20 cellular contexts compared by ENCODE assay signal in genomic region chr4:139645458-139645857, GRCh38. TPM values are rescaled to one million over a fixed set of nuclear protein-coding genes. Genes with fewer than 3 reads are reported as not detected.
A peak's percentile ranks its signal among the peaks of the same experiment; 100 is the strongest.
DNase-seq lines count a peak whose midpoint lies in the region; ATAC-seq and TF ChIP-seq lines count a peak whose summit lies in the region.
"Had no signal": no experiment of that assay in that cellular context is flagged by ENCODE, and none has a peak within 500 bp of the region (broad histone marks: within the 10 kb centered on the region; RNA-seq: fewer than 3 reads in every experiment).

No MANE protein-coding gene starts in this region.

- no peaks in the 10 kb centered on the region for H3K27me3 Mint-ChIP-seq in MCF 10A (ENCODE audit: insufficient read depth, unreplicated experiment)

- H3K4me1 ChIP-seq in breast epithelium (no peaks in the 10 kb centered on the region), esophagus (ENCODE audit: control insufficient read depth in 2 of 2, insufficient read depth in 2 of 2, low read length in 1 of 2) (peaks cover 0 to 7% of the 10 kb centered on the region in 2 donors), left lung (no peaks in the 10 kb centered on the region), right atrium auricular region (no peaks in the 10 kb centered on the region)

- intact Hi-C loops in MCF 10A (cut with micrococcal nuclease) (loop anchor here (10.0 kb wide), 1 partner anchor 231 kb away; no protein-coding TSS in a partner anchor), breast epithelium (cut with DNase I; ENCODE audit: low total_unique reads) (loop anchor here (10.0 kb wide), 1 partner anchor 549 kb away; no protein-coding TSS in a partner anchor), left lung (cut with DNase I) (loop anchor here in 1 of 2 donors (10.0 kb wide), 1 partner anchor 231 kb away; no protein-coding TSS in a partner anchor)

- H3K4me3 Mint-ChIP-seq in MCF 10A (ENCODE audit: unreplicated experiment), result no peak overlapping the region

- peak; percentile 58 for DNase-seq in MCF 10A (ENCODE audit: unreplicated experiment)
- DNase-seq in breast epithelium (ENCODE audit: low spot score in 2 of 2), result no peak
- no peak for DNase-seq in left lung
- no peak for DNase-seq in mucosa of gallbladder (ENCODE audit: low spot score)
- DNase-seq in cerebellar cortex (ENCODE audit: low spot score), result no peak
- DNase-seq in activated naive CD4-positive, alpha-beta T cell (lab: John Stamatoyannopoulos, UW), result no peak
- no peak for DNase-seq in right atrium auricular region (ENCODE audit: low spot score)
- DNase-seq: 8988T, GF-D8, KBM-7, NCI-H1092, NCI-H146, NCI-H2081 treated with DMSO at 0.1 percent for 48 hours, NCI-H510A treated with DMSO at 0.1 percent for 48 hours, NCI-H82, Right ventricle myocardium superior had no signal

- POLR2A ChIA-PET in MCF 10A (lab: Yijun Ruan, JAX), result interaction anchor here (0.6 to 2.5 kb wide), 10 partner anchors 11 to 1062 kb away, joined by 3 to 13 read pairs (median 3); partner anchors contain the start of gene NAA15

- no peak for TF ChIP-seq POLR2A in breast epithelium (IDR thresholded peaks at IDR 0.05)

- no peak for TF ChIP-seq CTCF in MCF 10A (IDR thresholded peaks at IDR 0.05; ENCODE audit: unreplicated experiment)
- TF ChIP-seq CTCF in breast epithelium (IDR thresholded peaks at IDR 0.05), result no peak
- TF ChIP-seq CTCF in left lung (IDR thresholded peaks at IDR 0.05), result no peak
- no peak for TF ChIP-seq CTCF in right atrium auricular region (IDR thresholded peaks at IDR 0.05)

- H3K27ac ChIP-seq in breast epithelium (no peak overlapping the region), esophagus (ENCODE audit: low read depth in 2 of 2, low read length in 1 of 2) (peak overlapping the region; percentile 56 to 88), left lung (no peak overlapping the region), right atrium auricular region (no peak overlapping the region)
- H3K27ac ChIP-seq: BLaER1 treated with 17β-estradiol and CSF1 and Interleukin-3, amounts not matched to agents 10 nM and 100 nM had no signal

- peaks cover 42% of the 10 kb centered on the region for H3K4me1 Mint-ChIP-seq in MCF 10A (ENCODE audit: insufficient read depth, unreplicated experiment)

- no TSS peak for BruUV-seq in MCF 10A (replicated peaks; lab: Mats Ljungman, UMichigan)

- H3K36me3 Mint-ChIP-seq in MCF 10A (ENCODE audit: insufficient read depth, unreplicated experiment), result no peaks in the 10 kb centered on the region

- peak; percentile 57 for ATAC-seq in left lung
- ATAC-seq: Panc1, SK-N-SH treated with all-trans-retinoic acid at 6 μM for 48 hours had no signal

- no peaks in the 10 kb centered on the region for H3K9me3 Mint-ChIP-seq in MCF 10A (ENCODE audit: unreplicated experiment)

- WGBS in esophagus, 2 donors, result 48 to 76% methylated on average over 6 of the region's 6 CpGs

- H3K27me3 ChIP-seq in breast epithelium, result no peaks in the 10 kb centered on the region
- no peaks in the 10 kb centered on the region for H3K27me3 ChIP-seq in esophagus (ENCODE audit: control insufficient read depth in 1 of 2, insufficient read depth in 2 of 2, low read length in 2 of 2)
- H3K27me3 ChIP-seq in left lung, result no peaks in the 10 kb centered on the region
- H3K27me3 ChIP-seq in right atrium auricular region, result no peaks in the 10 kb centered on the region
- H3K27me3 ChIP-seq: BLaER1 treated with 17β-estradiol and CSF1 and Interleukin-3, amounts not matched to agents 10 nM and 100 nM had no signal

- peak overlapping the region; percentile 68 for H3K27ac Mint-ChIP-seq in MCF 10A (ENCODE audit: low read depth, unreplicated experiment)

- H3K9me3 ChIP-seq in breast epithelium (no peaks in the 10 kb centered on the region), esophagus (ENCODE audit: control insufficient read depth in 2 of 2, insufficient read depth in 1 of 2, low read depth in 1 of 2, low read length in 1 of 2) (no peaks in the 10 kb centered on the region), left lung (no peaks in the 10 kb centered on the region), right atrium auricular region (no peaks in the 10 kb centered on the region)

- H3K4me3 ChIP-seq in breast epithelium, result no peak overlapping the region
- H3K4me3 ChIP-seq in esophagus (ENCODE audit: low read depth in 1 of 2, low read length in 2 of 2), result peak overlapping the region in 1 of 2 donors; percentile 44
- H3K4me3 ChIP-seq in left lung, result no peak overlapping the region
- no peak overlapping the region for H3K4me3 ChIP-seq in right atrium auricular region
- H3K4me3 ChIP-seq: BLaER1 treated with 17β-estradiol and CSF1 and Interleukin-3, amounts not matched to agents 10 nM and 100 nM had no signal

- H3K36me3 ChIP-seq in breast epithelium (no peaks in the 10 kb centered on the region), esophagus (ENCODE audit: control insufficient read depth in 2 of 2, insufficient read depth in 2 of 2, low read length in 1 of 2) (no peaks in the 10 kb centered on the region), left lung (no peaks in the 10 kb centered on the region), right atrium auricular region (no peaks in the 10 kb centered on the region)
- H3K36me3 ChIP-seq: BLaER1 treated with 17β-estradiol and CSF1 and Interleukin-3, amounts not matched to agents 10 nM and 100 nM had no signal

- CTCF ChIA-PET in MCF 10A (lab: Yijun Ruan, JAX), result interaction anchor here (0.7 to 24.2 kb wide), 6 partner anchors 11 to 715 kb away, joined by 3 to 476 read pairs (median 5); no protein-coding TSS in a partner anchor

RNA-seq across cellular contexts. Expression of gene MGST2, which starts 20.2 kb away (rescaled TPM):
- total RNA-seq in MCF 10A (2022), result 27.5 and 41.5 TPM in 2 replicates
- total RNA-seq in breast epithelium, result 10 to 100 TPM; 29.1 to 58.7 (median 50.5) TPM
- polyA plus RNA-seq in esophagus, result 100 to 1,000 TPM; 232 to 331 TPM
- 10 to 100 TPM; 60.8 to 63.1 TPM for total RNA-seq in left lung
- 194 TPM for total RNA-seq in mucosa of gallbladder
- total RNA-seq in right atrium auricular region, result 100 to 1,000 TPM in 1 of 2 donors, 10 to 100 TPM in 1; 77.4 to 129 TPM

Comparison
In these comparisons a context has a peak if more than half of its experiments do, and no peak if none do; other contexts are left out.
1. H3K27ac ChIP-seq: peak in esophagus (2 of 2); none in breast epithelium (0 of 2), left lung (0 of 2) and right atrium auricular region (0 of 2).